In the genomic region with DNA sequence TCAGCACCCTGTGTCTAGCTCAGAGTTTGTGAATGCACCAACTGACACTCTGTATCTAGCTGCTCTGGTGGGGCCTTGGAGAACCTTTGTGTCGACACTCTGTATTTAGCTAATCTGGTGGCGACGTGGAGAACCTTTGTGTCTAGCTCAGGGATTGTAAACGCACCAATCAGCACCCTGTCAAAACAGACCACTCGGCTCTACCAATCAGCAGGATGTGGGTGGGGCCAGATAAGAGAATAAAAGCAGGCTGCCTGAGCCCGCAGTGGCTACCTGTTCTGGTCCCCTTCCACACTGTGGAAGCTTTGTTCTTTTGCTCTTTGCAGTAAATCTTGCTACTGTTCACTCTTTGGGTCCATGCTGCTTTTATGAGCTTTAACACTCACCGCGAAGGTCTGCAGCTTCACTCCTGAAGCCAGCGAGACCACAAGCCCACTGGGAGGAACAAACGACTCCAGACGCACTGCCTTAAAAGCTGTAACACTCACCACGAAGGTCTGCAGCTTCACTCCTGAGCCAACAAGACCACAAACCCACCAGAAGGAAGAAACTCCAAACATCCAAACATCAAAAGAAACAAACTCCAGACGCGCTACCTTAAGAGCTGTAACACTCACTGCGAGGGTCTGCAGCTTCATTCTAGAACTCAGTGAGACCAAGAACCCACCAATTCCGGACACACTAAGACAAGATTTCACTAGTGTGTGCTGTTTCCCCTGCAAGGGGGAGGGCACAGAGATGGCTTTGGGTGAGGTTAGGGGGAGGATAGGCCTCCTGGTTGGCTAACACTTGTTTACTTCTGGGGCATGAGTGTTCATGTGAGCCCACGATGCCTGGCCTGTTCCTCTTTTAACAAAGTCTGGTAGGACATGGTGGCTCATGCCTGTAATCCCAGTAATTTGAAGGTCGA, we compare ENCODE assay signal across 10 cellular contexts. TPM values are rescaled to one million over a fixed set of nuclear protein-coding genes. Genes with fewer than 3 reads are reported as not detected.
DNase-seq lines count a peak whose midpoint lies in the region; ATAC-seq and TF ChIP-seq lines count a peak whose summit lies in the region.
"Not testable (repeated sequence)": the region's sequence is repeated elsewhere in the genome, so short reads cannot be mapped to it uniquely, and the experiment has no call there.
"Had no signal": no experiment of that assay in that cellular context is flagged by ENCODE, and none has a peak within 500 bp of the region (broad histone marks: within the 10 kb centered on the region; RNA-seq: fewer than 3 reads in every experiment).

A gene with protein sequence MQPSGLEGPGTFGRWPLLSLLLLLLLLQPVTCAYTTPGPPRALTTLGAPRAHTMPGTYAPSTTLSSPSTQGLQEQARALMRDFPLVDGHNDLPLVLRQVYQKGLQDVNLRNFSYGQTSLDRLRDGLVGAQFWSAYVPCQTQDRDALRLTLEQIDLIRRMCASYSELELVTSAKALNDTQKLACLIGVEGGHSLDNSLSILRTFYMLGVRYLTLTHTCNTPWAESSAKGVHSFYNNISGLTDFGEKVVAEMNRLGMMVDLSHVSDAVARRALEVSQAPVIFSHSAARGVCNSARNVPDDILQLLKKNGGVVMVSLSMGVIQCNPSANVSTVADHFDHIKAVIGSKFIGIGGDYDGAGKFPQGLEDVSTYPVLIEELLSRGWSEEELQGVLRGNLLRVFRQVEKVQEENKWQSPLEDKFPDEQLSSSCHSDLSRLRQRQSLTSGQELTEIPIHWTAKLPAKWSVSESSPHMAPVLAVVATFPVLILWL (minus strand): TSS at position 706 of the 910 bp plus-strand sequence. CDS start 6,272 bp downstream, outside the sequence.

- H3K4me3 Mint-ChIP-seq in stimulated activated naive B cell treated with anti-CD40 and anti-IgM and Interleukin-4, amounts not matched to agents 10 μg/mL and 1 μg/mL and 100 μg/mL, for 72 hours, result peak within 1 kb of the TSS; percentile 75 to 78

- H3K27ac Mint-ChIP-seq in stimulated activated naive B cell treated with anti-CD40 and anti-IgM and Interleukin-4, amounts not matched to agents 10 μg/mL and 1 μg/mL and 100 μg/mL, for 72 hours, result peak within 1 kb of the TSS; percentile 91

- dilution Hi-C loops in mammary epithelial cell (cut with HindIII; ENCODE audit: low sequenced_read_pairs), result not testable (repeated sequence)

- TF ChIP-seq CTCF in mammary epithelial cell (conservative IDR thresholded peaks at IDR 0.05 in 1 of 2, IDR thresholded peaks at IDR 0.05 in 1 of 2; ENCODE audit: extremely low read depth in 1 of 2, insufficient read depth in 1 of 2, low read depth in 1 of 2, low read length in 2 of 2), result not testable (repeated sequence)

- H4K20me1 ChIP-seq in BLaER1 treated with 17β-estradiol and CSF1 and Interleukin-3, amounts not matched to agents 10 nM and 100 nM; mammary epithelial cell (ENCODE audit: insufficient read depth, low read length): not testable (repeated sequence)

- H2AFZ ChIP-seq in mammary epithelial cell (ENCODE audit: low read depth, low read length), result not testable (repeated sequence)

- ATAC-seq in stimulated activated naive B cell treated with anti-CD40 and anti-IgM and Interleukin-4, amounts not matched to agents 10 μg/mL and 1 μg/mL and 100 μg/mL, for 72 hours (replicated peaks), result peak; percentile 79 to 85

- H3K4me1 Mint-ChIP-seq in stimulated activated naive B cell treated with anti-CD40 and anti-IgM and Interleukin-4, amounts not matched to agents 10 μg/mL and 1 μg/mL and 100 μg/mL, for 72 hours, result peaks cover 44 to 63% of the 10 kb centered on the region in 2 donors

- H3K4me3 ChIP-seq in BLaER1 treated with 17β-estradiol and CSF1 and Interleukin-3, amounts not matched to agents 10 nM and 100 nM, result peak within 1 kb of the TSS in 7 of 10 experiments; percentile 1 to 48 (median 46); a peak in 12 of 20 replicates
- H3K4me3 ChIP-seq in mammary epithelial cell (replicated peaks in 1 of 3; ENCODE audit: insufficient read depth in 1 of 3, low read depth in 2 of 3, low read length in 3 of 3); muscle layer of colon (ENCODE audit: low read depth in 1 of 2, low read length in 2 of 2): not testable (repeated sequence)

- DNase-seq in KG1 (lab: John Stamatoyannopoulos, UW) (peak; percentile 77), T follicular helper cell (ENCODE audit: low read depth) (peak; percentile 22), cardiac septum (ENCODE audit: low spot score) (peak; percentile 82)
- peak; percentile 20 for DNase-seq in activated CD8-positive, alpha-beta memory T cell treated with anti-CD3 and anti-CD28 coated beads, Interleukin-2, amount 50 U/mL, for 1 hour (ENCODE audit: extremely low read depth)
- DNase-seq in mammary epithelial cell, result not testable (repeated sequence)
- DNase-seq in stimulated activated naive B cell treated with anti-CD40 and anti-IgM and Interleukin-4, amounts not matched to agents 10 μg/mL and 1 μg/mL and 100 μg/mL, for 72 hours, result peak; percentile 46

- CTCF ChIA-PET in mammary epithelial cell (lab: Charles Lee; ENCODE audit: low non-redundant PET), result not testable (repeated sequence)

- peaks cover 31 to 84% (median 47%) of the 10 kb centered on the region in 10 experiments for H3K4me1 ChIP-seq in BLaER1 treated with 17β-estradiol and CSF1 and Interleukin-3, amounts not matched to agents 10 nM and 100 nM
- H3K4me1 ChIP-seq in mammary epithelial cell (ENCODE audit: insufficient read depth, low read length); muscle layer of colon (ENCODE audit: insufficient read depth, low read length): not testable (repeated sequence)

- peak within 1 kb of the TSS; percentile 48 to 92 (median 77) for H3K4me2 ChIP-seq in BLaER1 treated with 17β-estradiol and CSF1 and Interleukin-3, amounts not matched to agents 10 nM and 100 nM
- not testable (repeated sequence) for H3K4me2 ChIP-seq in mammary epithelial cell (ENCODE audit: insufficient read depth, low read depth, low read length)

- not testable (repeated sequence) for H3K27me3 Mint-ChIP-seq in stimulated activated naive B cell treated with anti-CD40 and anti-IgM and Interleukin-4, amounts not matched to agents 10 μg/mL and 1 μg/mL and 100 μg/mL, for 72 hours

- H3K36me3 ChIP-seq in BLaER1 treated with 17β-estradiol and CSF1 and Interleukin-3, amounts not matched to agents 10 nM and 100 nM; mammary epithelial cell (ENCODE audit: insufficient read depth, low read length); muscle layer of colon (ENCODE audit: insufficient read depth, low read length): not testable (repeated sequence)

- H3K36me3 Mint-ChIP-seq in stimulated activated naive B cell treated with anti-CD40 and anti-IgM and Interleukin-4, amounts not matched to agents 10 μg/mL and 1 μg/mL and 100 μg/mL, for 72 hours, result not testable (repeated sequence)

- H3K9ac ChIP-seq in BLaER1 treated with 17β-estradiol and CSF1 and Interleukin-3, amounts not matched to agents 10 nM and 100 nM, result peak within 1 kb of the TSS; percentile 3 to 79 (median 67); a peak in 17 of 22 replicates
- not testable (repeated sequence) for H3K9ac ChIP-seq in mammary epithelial cell (ENCODE audit: insufficient read depth, low read length); muscle layer of colon (ENCODE audit: low read length)

- BruUV-seq in mammary epithelial cell (replicated peaks; lab: Mats Ljungman, UMichigan), result TSS peak; percentile 78

- in situ Hi-C loops in mammary epithelial cell (cut with MboI; ENCODE audit: low sequenced_read_pairs in 2 of 2), result not testable (repeated sequence)

- H3K27ac ChIP-seq in BLaER1 treated with 17β-estradiol and CSF1 and Interleukin-3, amounts not matched to agents 10 nM and 100 nM, result peak within 1 kb of the TSS; percentile 25 to 87 (median 79); a peak in 19 of 22 replicates
- H3K27ac ChIP-seq in mammary epithelial cell (ENCODE audit: insufficient read depth, low read depth, low read length), result not testable (repeated sequence)
- H3K27ac ChIP-seq in muscle layer of colon (ENCODE audit: low read depth, low read length), result peak within 1 kb of the TSS; percentile 10

- intact Hi-C loops in mammary epithelial cell (cut with micrococcal nuclease); cardiac septum (cut with DNase I): not testable (repeated sequence)

- H3K9me3 Mint-ChIP-seq in stimulated activated naive B cell treated with anti-CD40 and anti-IgM and Interleukin-4, amounts not matched to agents 10 μg/mL and 1 μg/mL and 100 μg/mL, for 72 hours, result not testable (repeated sequence)

- H3K9me3 ChIP-seq in BLaER1 treated with 17β-estradiol and CSF1 and Interleukin-3, amounts not matched to agents 10 nM and 100 nM (replicated peaks in 1 of 11), result peaks cover 0 to 12% (median 9%) of the 10 kb centered on the region in 11 experiments; a peak in 14 of 22 replicates
- H3K9me3 ChIP-seq in mammary epithelial cell (replicated peaks; ENCODE audit: insufficient read depth, low read length); muscle layer of colon (ENCODE audit: low read length): not testable (repeated sequence)

- 81% methylated on average over 16 of the region's 18 CpGs for WGBS in mammary epithelial cell (ENCODE audit: low coverage, missing lambda C conversion rate)

- not testable (repeated sequence) for H3K27me3 ChIP-seq in BLaER1 treated with 17β-estradiol and CSF1 and Interleukin-3, amounts not matched to agents 10 nM and 100 nM; mammary epithelial cell (ENCODE audit: insufficient read depth, low read length); muscle layer of colon (ENCODE audit: control insufficient read depth in 1 of 2, insufficient read depth in 2 of 2, low read length in 2 of 2)

- H3K79me2 ChIP-seq in mammary epithelial cell (ENCODE audit: insufficient read depth, low read length), result not testable (repeated sequence)

RNA-seq across cellular contexts. Expression of the gene that starts here (rescaled TPM):
- total RNA-seq in mammary epithelial cell, result not detected
- not detected for polyA plus RNA-seq in mammary epithelial cell
- not detected for polyA minus RNA-seq in mammary epithelial cell
- 0.78 TPM for total RNA-seq in cardiac septum
- total RNA-seq: astrocyte, H4 had no signal

Comparison
In these comparisons a context has a peak if more than half of its experiments do, and no peak if none do; other contexts are left out.
1. Peak in DNase-seq in cardiac septum; RNA of the gene not detected or under 1 TPM.